13 cellular contexts compared by ENCODE assay signal in the genomic region with DNA sequence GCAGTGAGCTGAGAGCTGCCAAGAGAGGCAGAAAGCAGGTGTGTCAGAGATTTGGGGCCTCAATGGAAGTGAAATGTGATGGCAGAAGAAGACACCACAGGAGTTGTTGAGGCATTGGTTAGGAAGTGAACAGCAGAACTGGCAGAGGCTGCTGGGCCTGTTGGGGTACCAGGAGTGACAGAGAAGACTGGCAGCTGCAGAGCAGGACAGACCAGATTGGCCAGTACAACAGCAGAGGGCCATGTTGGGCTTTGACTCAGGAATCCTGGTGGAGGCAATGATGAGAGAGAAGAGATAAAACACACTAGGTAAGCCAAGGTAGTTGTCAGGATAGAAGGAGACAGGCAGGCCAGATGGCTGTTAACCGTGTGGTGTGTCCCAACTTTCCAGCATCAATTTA. TPM values are rescaled to one million over a fixed set of nuclear protein-coding genes. Genes with fewer than 3 reads are reported as not detected.
DNase-seq lines count a peak whose midpoint lies in the region; ATAC-seq and TF ChIP-seq lines count a peak whose summit lies in the region.
"Had no signal": no experiment of that assay in that cellular context is flagged by ENCODE, and none has a peak within 500 bp of the region (broad histone marks: within the 10 kb centered on the region; RNA-seq: fewer than 3 reads in every experiment).

No MANE protein-coding gene starts in this region.

- BruUV-seq in OCI-LY7 (replicated peaks; lab: Mats Ljungman, UMichigan): no TSS peak

- H3K27ac ChIP-seq in OCI-LY7 (ENCODE audit: low read depth, low read length, poor library complexity, severe bottlenecking) (peak overlapping the region; percentile 28), foreskin keratinocyte (no peak overlapping the region)
- H3K27ac ChIP-seq: BLaER1 treated with 17β-estradiol and CSF1 and Interleukin-3, amounts not matched to agents 10 nM and 100 nM; VCaP had no signal

- TF ChIP-seq CTCF in natural killer cell (IDR thresholded peaks at IDR 0.05): no peak
- TF ChIP-seq CTCF in OCI-LY7 (conservative IDR thresholded peaks at IDR 0.05; ENCODE audit: low read length): peak; percentile 48
- peak; percentile 28 for TF ChIP-seq CTCF in foreskin keratinocyte (conservative IDR thresholded peaks at IDR 0.05)
- no peak for TF ChIP-seq CTCF in type B pancreatic cell (conservative IDR thresholded peaks at IDR 0.05)

- no peak overlapping the region for H3K4me3 Mint-ChIP-seq in natural killer cell
- no peak overlapping the region for H3K4me3 Mint-ChIP-seq in natural killer cell treated with Interleukin-12 subunit alpha and Interleukin-12 subunit beta and Interleukin-15 and Interleukin-18, amount 100 ng/mL, for 72 hours
- H3K4me3 Mint-ChIP-seq in type B pancreatic cell: peak overlapping the region; percentile 44

- peaks cover 8% of the 10 kb centered on the region for H3K27me3 ChIP-seq in foreskin keratinocyte
- H3K27me3 ChIP-seq: BLaER1 treated with 17β-estradiol and CSF1 and Interleukin-3, amounts not matched to agents 10 nM and 100 nM had no signal

- no peaks in the 10 kb centered on the region for H3K27me3 Mint-ChIP-seq in natural killer cell (ENCODE audit: low read depth in 2 of 2)
- H3K27me3 Mint-ChIP-seq in natural killer cell treated with Interleukin-12 subunit alpha and Interleukin-12 subunit beta and Interleukin-15 and Interleukin-18, amount 100 ng/mL, for 72 hours: no peaks in the 10 kb centered on the region
- no peaks in the 10 kb centered on the region for H3K27me3 Mint-ChIP-seq in type B pancreatic cell

- peak overlapping the region; percentile 82 for H2AFZ ChIP-seq in OCI-LY7 (ENCODE audit: low read length)

- POLR2A ChIA-PET in OCI-LY7 (lab: Charles Lee): interaction anchor here (9.7 kb wide), 1 partner anchor 11 kb away, joined by 148 read pairs; no protein-coding TSS in a partner anchor

- no peaks in the 10 kb centered on the region for H3K9me3 Mint-ChIP-seq in natural killer cell
- no peaks in the 10 kb centered on the region for H3K9me3 Mint-ChIP-seq in natural killer cell treated with Interleukin-12 subunit alpha and Interleukin-12 subunit beta and Interleukin-15 and Interleukin-18, amount 100 ng/mL, for 72 hours
- H3K9me3 Mint-ChIP-seq in type B pancreatic cell: peaks cover 8% of the 10 kb centered on the region

- H3K4me1 Mint-ChIP-seq in natural killer cell (peaks cover 20 to 21% of the 10 kb centered on the region in 2 donors), type B pancreatic cell (ENCODE audit: unreplicated experiment) (peaks cover 25% of the 10 kb centered on the region)
- H3K4me1 Mint-ChIP-seq in natural killer cell treated with Interleukin-12 subunit alpha and Interleukin-12 subunit beta and Interleukin-15 and Interleukin-18, amount 100 ng/mL, for 72 hours (ENCODE audit: low read depth in 2 of 2): peaks cover 14 to 17% of the 10 kb centered on the region in 2 donors

- no peaks in the 10 kb centered on the region for H4K20me1 ChIP-seq in OCI-LY7 (ENCODE audit: insufficient read depth, low read length)
- H4K20me1 ChIP-seq: BLaER1 treated with 17β-estradiol and CSF1 and Interleukin-3, amounts not matched to agents 10 nM and 100 nM had no signal

- intact Hi-C loops in natural killer cell (cut with micrococcal nuclease): no loop called here
- intact Hi-C loops in OCI-LY7 (cut with micrococcal nuclease; ENCODE audit: unreplicated experiment): loop anchor here (1.0 kb wide), 1 partner anchor 15 kb away; no protein-coding TSS in a partner anchor

- ATAC-seq in natural killer cell: peak in 2 of 3 donors; percentile 44 to 46
- ATAC-seq in natural killer cell treated with Interleukin-12 subunit alpha and Interleukin-12 subunit beta and Interleukin-15 and Interleukin-18, amount 100 ng/mL, for 72 hours: no peak
- ATAC-seq in foreskin keratinocyte: peak; percentile 35
- no peak for ATAC-seq in GM21528 (IDR thresholded peaks at IDR 0.05; ENCODE audit: low FRiP score, unreplicated experiment)
- no peak for ATAC-seq in GM18502 (IDR thresholded peaks at IDR 0.05; ENCODE audit: poor library complexity, unreplicated experiment)

- no peaks in the 10 kb centered on the region for H3K9me3 ChIP-seq in OCI-LY7 (ENCODE audit: low read length)
- H3K9me3 ChIP-seq: BLaER1 treated with 17β-estradiol and CSF1 and Interleukin-3, amounts not matched to agents 10 nM and 100 nM had no signal

- no peaks in the 10 kb centered on the region for H3K36me3 ChIP-seq in OCI-LY7 (ENCODE audit: insufficient read depth, low read length)
- H3K36me3 ChIP-seq: BLaER1 treated with 17β-estradiol and CSF1 and Interleukin-3, amounts not matched to agents 10 nM and 100 nM had no signal

- no peaks in the 10 kb centered on the region for H3K36me3 Mint-ChIP-seq in natural killer cell
- H3K36me3 Mint-ChIP-seq in natural killer cell treated with Interleukin-12 subunit alpha and Interleukin-12 subunit beta and Interleukin-15 and Interleukin-18, amount 100 ng/mL, for 72 hours: no peaks in the 10 kb centered on the region
- H3K36me3 Mint-ChIP-seq in type B pancreatic cell: no peaks in the 10 kb centered on the region

- H3K4me1 ChIP-seq in OCI-LY7 (ENCODE audit: insufficient read depth, low read length, poor library complexity, severe bottlenecking): peaks cover 58% of the 10 kb centered on the region
- H3K4me1 ChIP-seq in foreskin keratinocyte: no peaks in the 10 kb centered on the region

- H3K4me2 ChIP-seq in OCI-LY7 (ENCODE audit: low read length): peak overlapping the region; percentile 29

- H3K27ac Mint-ChIP-seq in natural killer cell (peak overlapping the region; percentile 17 to 63), type B pancreatic cell (peak overlapping the region; percentile 85)
- H3K27ac Mint-ChIP-seq in natural killer cell treated with Interleukin-12 subunit alpha and Interleukin-12 subunit beta and Interleukin-15 and Interleukin-18, amount 100 ng/mL, for 72 hours: peak overlapping the region in 1 of 2 donors; percentile 15

- no peaks in the 10 kb centered on the region for H3K9me2 ChIP-seq in OCI-LY7 (ENCODE audit: insufficient read depth, low read length)

- no peaks in the 10 kb centered on the region for H3K79me2 ChIP-seq in OCI-LY7 (ENCODE audit: insufficient read depth, low read depth, low read length)

- H3K4me3 ChIP-seq in OCI-LY7 (ENCODE audit: low read depth, low read length, poor library complexity, severe bottlenecking): no peak overlapping the region
- H3K4me3 ChIP-seq: BLaER1 treated with 17β-estradiol and CSF1 and Interleukin-3, amounts not matched to agents 10 nM and 100 nM had no signal

- CTCF ChIA-PET in OCI-LY7 (lab: Charles Lee; ENCODE audit: unreplicated experiment): no interaction called here

- DNase-seq in natural killer cell (no peak), OCI-LY7 (ENCODE audit: low spot score) (peak; percentile 37), foreskin keratinocyte (peak in 1 of 2 donors; percentile 25), type B pancreatic cell (ENCODE audit: extremely low spot score, unreplicated experiment) (no peak), COR-L47 (lab: John Stamatoyannopoulos, UW) (no peak)
- DNase-seq in natural killer cell treated with Interleukin-12 subunit alpha and Interleukin-12 subunit beta and Interleukin-15 and Interleukin-18, amount 100 ng/mL, for 72 hours (ENCODE audit: low spot score): no peak
- DNase-seq: activated effector memory CD4-positive, alpha-beta T cell treated with anti-CD3 and anti-CD28 coated beads, Interleukin-2, amount 50 U/mL, for 16 hours; MV-4-11; NCI-H69 had no signal

RNA-seq across cellular contexts. Expression of a gene that starts 19.9 kb away (rescaled TPM):
- total RNA-seq in natural killer cell (100 to 1,000 TPM; 103 to 112 (median 111) TPM), OCI-LY7 (2022) (20.6 and 26.4 TPM in 2 replicates), foreskin keratinocyte (22.5 and 24.3 TPM in 2 replicates), type B pancreatic cell (ENCODE audit: low replicate concordance) (29.8 and 30.0 TPM in 2 replicates)
- 10 to 100 TPM; 36.8 to 40.4 TPM for total RNA-seq in natural killer cell treated with Interleukin-12 subunit alpha and Interleukin-12 subunit beta and Interleukin-15 and Interleukin-18, amount 100 ng/mL, for 72 hours
- 11.9 and 18.8 TPM in 2 replicates for total RNA-seq in OCI-LY7 (2014; rRNA removed; shearing (Covaris generic))
- 8.9 and 11.3 TPM in 2 replicates for polyA plus RNA-seq in foreskin keratinocyte

Comparison
In these comparisons a context has a peak if more than half of its experiments do, and no peak if none do; other contexts are left out.
1. ATAC-seq: peak in natural killer cell (2 of 3) and foreskin keratinocyte (single experiment); none in natural killer cell treated with Interleukin-12 subunit alpha and Interleukin-12 subunit beta and Interleukin-15 and Interleukin-18, amount 100 ng/mL, for 72 hours (0 of 2), GM21528 (single experiment) and GM18502 (single experiment).
2. CTCF ChIP-seq: peak in OCI-LY7 (single experiment) and foreskin keratinocyte (single experiment); none in natural killer cell (single experiment) and type B pancreatic cell (single experiment).